14 cellular contexts compared by ENCODE assay signal in genomic region chr11:123382555-123383074, GRCh38. TPM values are rescaled to one million over a fixed set of nuclear protein-coding genes. Genes with fewer than 3 reads are reported as not detected.
A peak's percentile ranks its signal among the peaks of the same experiment; 100 is the strongest.
DNase-seq lines count a peak whose midpoint lies in the region; ATAC-seq lines count a peak whose summit lies in the region.
"Had no signal": no experiment of that assay in that cellular context is flagged by ENCODE, and none has a peak within 500 bp of the region (broad histone marks: within the 10 kb centered on the region; RNA-seq: fewer than 3 reads in every experiment).

No MANE protein-coding gene starts in this region.

- intact Hi-C loops in left colon (cut with DNase I, micrococcal nuclease): no loop called here

- H3K4me3 Mint-ChIP-seq in immature natural killer cell: peak overlapping the region in 3 of 5 donors; percentile 3 to 71 (median 32)

- peaks cover 0 to 4% of the 10 kb centered on the region in 2 donors for H3K4me1 Mint-ChIP-seq in immature natural killer cell

- ATAC-seq in GM21717 (IDR thresholded peaks at IDR 0.05; ENCODE audit: unreplicated experiment) (peak; percentile 6), HG03469 (IDR thresholded peaks at IDR 0.05; ENCODE audit: unreplicated experiment) (peak; percentile 2), left colon (no peak), HG03196 (IDR thresholded peaks at IDR 0.05; ENCODE audit: unreplicated experiment) (no peak)
- ATAC-seq: mucosa of descending colon had no signal

- DNase-seq in activated CD8-positive, alpha-beta memory T cell treated with anti-CD3 and anti-CD28 coated beads for 24 hours: peak; percentile 59
- DNase-seq in activated CD8-positive, alpha-beta memory T cell treated with anti-CD3 and anti-CD28 coated beads, Interleukin-2, amount 50 U/mL, for 4 hours: no peak
- DNase-seq in immature natural killer cell: no peak
- no peak for DNase-seq in left colon
- no peak for DNase-seq in OCI-M1 (lab: John Stamatoyannopoulos, UW)
- DNase-seq: cerebellar nuclear complex, kidney, mucosa of descending colon, NCI-H1930, ovary had no signal

- peak overlapping the region in 5 of 6 donors; percentile 12 to 86 (median 60) for H3K27ac Mint-ChIP-seq in immature natural killer cell

- no peaks in the 10 kb centered on the region for H3K27me3 Mint-ChIP-seq in immature natural killer cell (ENCODE audit: low read depth in 3 of 3)

- H3K9me3 Mint-ChIP-seq in immature natural killer cell: no peaks in the 10 kb centered on the region
- H3K9me3 Mint-ChIP-seq: T-helper 1 cell treated with Interleukin-12 subunit alpha and Interleukin-12 subunit beta and Interleukin-4 antibody, amounts not matched to agents 30 μg/mL and 1 μg/mL, for 36 hours had no signal

- H3K36me3 Mint-ChIP-seq in immature natural killer cell: no peaks in the 10 kb centered on the region

RNA-seq across cellular contexts. Expression of gene GRAMD1B, which starts 47.5 kb away (rescaled TPM):
- polyA plus RNA-seq in immature natural killer cell: 1 to 10 TPM in 2 of 3 donors, under 1 TPM in 1; 0.78 to 3.4 (median 1.5) TPM
- total RNA-seq in left colon: 1 to 10 TPM; 3.1 to 3.5 TPM

Comparison
In these comparisons a context has a peak if more than half of its experiments do, and no peak if none do; other contexts are left out.
1. ATAC-seq: peak in GM21717 (single experiment) and HG03469 (single experiment); none in left colon (single experiment) and HG03196 (single experiment).